8 cellular contexts compared by ENCODE assay signal in genomic region chr6:113859349-113860164, GRCh38. TPM values are rescaled to one million over a fixed set of nuclear protein-coding genes. Genes with fewer than 3 reads are reported as not detected.
DNase-seq lines count a peak whose midpoint lies in the region; ATAC-seq and TF ChIP-seq lines count a peak whose summit lies in the region.

No MANE protein-coding gene starts in this region.

- DNase-seq in ELR (ENCODE audit: low read depth) (peak; percentile 66), breast epithelium (ENCODE audit: low spot score in 2 of 2) (peak; percentile 26 to 54), inferior parietal cortex (ENCODE audit: extremely low spot score) (peak; percentile 45), GOT3 (lab: John Stamatoyannopoulos, UW) (no peak)

- H3K9me3 ChIP-seq in HUES6 (ENCODE audit: control insufficient read depth, insufficient read depth, low read depth, low read length) (no peaks in the 10 kb centered on the region), breast epithelium (no peaks in the 10 kb centered on the region), skeletal muscle satellite cell (replicated peaks; ENCODE audit: low read length) (no peaks in the 10 kb centered on the region)

- H3K27me3 ChIP-seq in HUES6 (ENCODE audit: control insufficient read depth, insufficient read depth, low read length) (peaks cover 18% of the 10 kb centered on the region), breast epithelium (no peaks in the 10 kb centered on the region), skeletal muscle satellite cell (ENCODE audit: control insufficient read depth, insufficient read depth, low read length) (no peaks in the 10 kb centered on the region)

- TF ChIP-seq CTCF in breast epithelium (IDR thresholded peaks at IDR 0.05) = no peak

- ATAC-seq in HG03442 (IDR thresholded peaks at IDR 0.05; ENCODE audit: unreplicated experiment) (no peak), HG02571 (IDR thresholded peaks at IDR 0.05; ENCODE audit: unreplicated experiment) (no peak)

- H3K4me3 ChIP-seq in HUES6 (ENCODE audit: low read depth, low read length) (peak overlapping the region; percentile 93), breast epithelium (peak overlapping the region; percentile 70 to 80 (median 70)), skeletal muscle satellite cell (ENCODE audit: low read length) (peak overlapping the region; percentile 91)

- H3K4me2 ChIP-seq in skeletal muscle satellite cell (ENCODE audit: low read length) = peak overlapping the region; percentile 91

- H3K4me1 ChIP-seq in HUES6 (ENCODE audit: control insufficient read depth, insufficient read depth, low read length) (peaks cover 4% of the 10 kb centered on the region; the same call in 1 of the 2 replicates), breast epithelium (no peaks in the 10 kb centered on the region), skeletal muscle satellite cell (ENCODE audit: control insufficient read depth, insufficient read depth, low read length) (peaks cover 12% of the 10 kb centered on the region)

- H3K9ac ChIP-seq in HUES6 (ENCODE audit: low read length) (peak overlapping the region; percentile 85), skeletal muscle satellite cell (ENCODE audit: low read depth, low read length) (peak overlapping the region; percentile 100)

- H3K27ac ChIP-seq in HUES6 (ENCODE audit: low read depth, low read length) (peak overlapping the region; percentile 49; the same call in 1 of the 2 replicates), breast epithelium (peak overlapping the region; percentile 97 to 98)

- intact Hi-C loops in breast epithelium (cut with DNase I; ENCODE audit: low total_unique reads) = no loop called here

- TF ChIP-seq POLR2A in breast epithelium (IDR thresholded peaks at IDR 0.05) = no peak

- peaks cover 16% of the 10 kb centered on the region for H3K36me3 ChIP-seq in HUES6 (ENCODE audit: control insufficient read depth, insufficient read depth, low read length)
- no peaks in the 10 kb centered on the region for H3K36me3 ChIP-seq in breast epithelium
- H3K36me3 ChIP-seq in skeletal muscle satellite cell (ENCODE audit: insufficient read depth, low read length) = peaks cover 21% of the 10 kb centered on the region

RNA-seq across cellular contexts. Expression of gene MARCKS, which starts 2.4 kb away (rescaled TPM):
- 10 to 100 TPM; 19.8 to 54.4 (median 50.8) TPM for total RNA-seq in breast epithelium
- 51.7 and 70.3 TPM in 2 replicates for total RNA-seq in skeletal muscle satellite cell (2012; rRNA removed)
